In genomic region chr6:37807656-37808055, GRCh38 we compare ENCODE assay signal across 1 cellular context.
TF ChIP-seq lines count a peak whose summit lies in the region.

No MANE protein-coding gene starts in this region.

TF ChIP-seq in H1, 55 proteins besides CTCF, POLR2A, EP300 and RAD21 (continued from another document):
- TF ChIP-seq POU5F1 (IDR thresholded peaks at IDR 0.05; ENCODE audit: low read depth, low read length) = no peak
- TF ChIP-seq RNF2 (IDR thresholded peaks at IDR 0.05; ENCODE audit: borderline replicate concordance, low read depth, low read length, missing control alignments, poor library complexity, severe bottlenecking) = no peak
- no peak for TF ChIP-seq FOSL1 (IDR thresholded peaks at IDR 0.05; ENCODE audit: insufficient read depth, low read depth, low read length)
- no peak for TF ChIP-seq POLR2AphosphoS5 (IDR thresholded peaks at IDR 0.05; ENCODE audit: low read depth, low read length)
- TF ChIP-seq GABPA (IDR thresholded peaks at IDR 0.05; ENCODE audit: borderline replicate concordance, insufficient read depth, low read length) = no peak
- no peak for TF ChIP-seq KDM4A (IDR thresholded peaks at IDR 0.05; ENCODE audit: low read depth, low read length, severe bottlenecking)
- TF ChIP-seq SUZ12 (IDR thresholded peaks at IDR 0.05; ENCODE audit: low read length) = no peak
- no peak for TF ChIP-seq CBX5 (IDR thresholded peaks at IDR 0.05; ENCODE audit: low read depth, low read length)
